ENCODE assay signal across 23 cellular contexts in genomic region chr5:80713640-80714039, GRCh38.
"Had no signal": no experiment of that assay in that cellular context is flagged by ENCODE, and none has a peak within 500 bp of the region (broad histone marks: within the 10 kb centered on the region; RNA-seq: fewer than 3 reads in every experiment).

No MANE protein-coding gene starts in this region.

- H3K9me3 Mint-ChIP-seq: activated CD8-positive, alpha-beta T cell treated with anti-CD3 and anti-CD28 coated beads for 36 hours; activated T-helper 17 cell treated with anti-CD3 and anti-CD28 coated beads, Interleukin-2, amount 50 U/mL, for 72 hours; type B pancreatic cell had no signal

- ATAC-seq: activated CD8-positive, alpha-beta T cell treated with anti-CD3 and anti-CD28 coated beads for 36 hours; activated T-helper 17 cell treated with anti-CD3 and anti-CD28 coated beads, Interleukin-2, amount 50 U/mL, for 72 hours had no signal

- DNase-seq: activated CD4-positive, alpha-beta T cell treated with anti-CD3 and anti-CD28 coated beads for 48 hours; activated CD4-positive, CD25-positive, alpha-beta regulatory T cell; activated CD8-positive, alpha-beta T cell treated with anti-CD3 and anti-CD28 coated beads for 36 hours; activated naive CD4-positive, alpha-beta T cell treated with Interleukin-2 at 50 U/mL for 16 hours; activated T-cell treated with anti-CD3 and anti-CD28 coated beads, Interleukin-2, amount 50 U/mL, for 1 hour; aorta; cerebellar nuclear complex; cortex of kidney; effector memory CD4-positive, alpha-beta T cell; foreskin fibroblast; mesenchymal stem cell; occipital lobe; stimulated activated CD4-positive, alpha-beta T cell treated with anti-CD3 and anti-CD28 coated beads, Interleukin-15, amount 100 ng/mL, for 24 hours; stimulated activated CD4-positive, alpha-beta T cell treated with anti-CD3 and anti-CD28 coated beads, Interleukin-4, amount 100 ng/mL, for 1 hour; stomach; T-helper 1 cell; T1000 had no signal

- H3K4me3 Mint-ChIP-seq: activated CD8-positive, alpha-beta T cell treated with anti-CD3 and anti-CD28 coated beads for 36 hours; activated T-helper 17 cell treated with anti-CD3 and anti-CD28 coated beads, Interleukin-2, amount 50 U/mL, for 72 hours; nephron; type B pancreatic cell had no signal

- H3K27ac Mint-ChIP-seq: activated CD8-positive, alpha-beta T cell treated with anti-CD3 and anti-CD28 coated beads for 36 hours; activated T-helper 17 cell treated with anti-CD3 and anti-CD28 coated beads, Interleukin-2, amount 50 U/mL, for 72 hours; nephron; progenitor cell of endocrine pancreas; type B pancreatic cell had no signal

- H3K4me3 ChIP-seq: right atrium auricular region, stomach had no signal

- H3K4me1 ChIP-seq: right atrium auricular region, stomach had no signal

- H3K27me3 ChIP-seq: right atrium auricular region, stomach had no signal

- H3K36me3 ChIP-seq: right atrium auricular region had no signal

- H3K27ac ChIP-seq: epithelial cell of prostate, right atrium auricular region, stomach had no signal

- H3K27me3 Mint-ChIP-seq: activated CD8-positive, alpha-beta T cell treated with anti-CD3 and anti-CD28 coated beads for 36 hours; activated T-helper 17 cell treated with anti-CD3 and anti-CD28 coated beads, Interleukin-2, amount 50 U/mL, for 72 hours; progenitor cell of endocrine pancreas; type B pancreatic cell had no signal

- H3K9me3 ChIP-seq: right atrium auricular region, stomach had no signal

- H3K4me1 Mint-ChIP-seq: nephron had no signal
